10 cellular contexts compared by ENCODE assay signal in the genomic region with DNA sequence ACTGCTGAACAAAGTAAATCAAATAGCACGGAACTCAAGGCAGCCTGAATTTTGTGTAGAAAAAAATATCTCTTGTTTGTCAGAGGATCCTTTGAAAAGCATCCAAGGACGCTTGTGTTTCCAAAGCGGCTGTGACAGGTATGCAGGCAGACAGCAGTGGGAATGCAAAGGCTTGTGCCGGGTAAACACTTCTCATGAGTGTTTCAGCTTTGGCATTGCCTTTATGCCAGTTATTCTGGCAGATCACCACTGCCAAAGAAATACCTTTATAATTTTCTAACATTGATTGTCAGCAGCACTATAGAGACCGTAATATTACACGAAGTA.
A peak's percentile ranks its signal among the peaks of the same experiment; 100 is the strongest.
DNase-seq lines count a peak whose midpoint lies in the region; TF ChIP-seq lines count a peak whose summit lies in the region.
"Had no signal": no experiment of that assay in that cellular context is flagged by ENCODE, and none has a peak within 500 bp of the region (broad histone marks: within the 10 kb centered on the region; RNA-seq: fewer than 3 reads in every experiment).

No MANE protein-coding gene starts in this region.

- TF ChIP-seq CTCF in tibial nerve (IDR thresholded peaks at IDR 0.05), result no peak

- H2AK5ac ChIP-seq in mesenchymal stem cell (ENCODE audit: low read length, severe bottlenecking), result no peak overlapping the region

- H2BK120ac ChIP-seq in mesenchymal stem cell (ENCODE audit: low read depth, low read length), result no peak overlapping the region

- H3K27ac ChIP-seq in rectal smooth muscle tissue (ENCODE audit: low read depth, low read length), result no peak overlapping the region
- no peak overlapping the region for H3K27ac ChIP-seq in tibial nerve
- no peak overlapping the region for H3K27ac ChIP-seq in mesenchymal stem cell (ENCODE audit: low read length, poor library complexity, severe bottlenecking)

- H3K9me3 ChIP-seq in iPS-15b (ENCODE audit: control insufficient read depth, insufficient read depth, low read length) (no peaks in the 10 kb centered on the region), tibial nerve (no peaks in the 10 kb centered on the region), mesenchymal stem cell (ENCODE audit: control insufficient read depth, low read length) (no peaks in the 10 kb centered on the region)

- no peak overlapping the region for H3K4ac ChIP-seq in mesenchymal stem cell (ENCODE audit: low read depth in 1 of 2, low read length in 2 of 2)

- H3K27me3 ChIP-seq in iPS-15b (ENCODE audit: control insufficient read depth, insufficient read depth, low read length), result peaks cover 35% of the 10 kb centered on the region
- no peaks in the 10 kb centered on the region for H3K27me3 ChIP-seq in rectal smooth muscle tissue (ENCODE audit: control insufficient read depth, insufficient read depth, low read length)
- H3K27me3 ChIP-seq in tibial nerve, result peaks cover 0 to 32% of the 10 kb centered on the region in 2 donors
- H3K27me3 ChIP-seq in mesenchymal stem cell (ENCODE audit: control insufficient read depth in 1 of 2, insufficient read depth in 1 of 2, low read length in 2 of 2), result peaks cover 57 to 71% of the 10 kb centered on the region in 2 experiments

- no peak for TF ChIP-seq POLR2A in tibial nerve (IDR thresholded peaks at IDR 0.05)

- H4K91ac ChIP-seq in mesenchymal stem cell (ENCODE audit: low read length), result no peak overlapping the region

- no peak overlapping the region for H3K9ac ChIP-seq in iPS-15b (ENCODE audit: low read depth, low read length)
- no peak overlapping the region for H3K9ac ChIP-seq in rectal smooth muscle tissue (ENCODE audit: low read length)
- H3K9ac ChIP-seq in mesenchymal stem cell (ENCODE audit: low read length), result no peak overlapping the region

- H2BK5ac ChIP-seq in mesenchymal stem cell (ENCODE audit: low read depth, low read length, poor library complexity, severe bottlenecking), result no peak overlapping the region

- no peak overlapping the region for H3K18ac ChIP-seq in mesenchymal stem cell (ENCODE audit: low read depth in 1 of 2, low read length in 2 of 2)

- no peak overlapping the region for H3K14ac ChIP-seq in mesenchymal stem cell (ENCODE audit: low read length in 2 of 2)

- H3K4me2 ChIP-seq in mesenchymal stem cell (ENCODE audit: low read length, poor library complexity, severe bottlenecking), result no peak overlapping the region

- WGBS in tibial nerve, 2 donors, result 34 to 36% methylated on average over 6 of the region's 6 CpGs
- WGBS in mesenchymal stem cell, result 65% methylated on average over 5 of the region's 6 CpGs

- no peak overlapping the region for H2BK12ac ChIP-seq in mesenchymal stem cell (ENCODE audit: low read length in 2 of 2)

- H3K79me1 ChIP-seq in mesenchymal stem cell (replicated peaks; ENCODE audit: low read length, poor library complexity, severe bottlenecking), result no peaks in the 10 kb centered on the region

- no peak overlapping the region for H2BK15ac ChIP-seq in mesenchymal stem cell (ENCODE audit: low read depth, poor library complexity, severe bottlenecking)

- no peaks in the 10 kb centered on the region for H3K36me3 ChIP-seq in iPS-15b (ENCODE audit: control insufficient read depth, insufficient read depth, low read length)
- H3K36me3 ChIP-seq in rectal smooth muscle tissue (ENCODE audit: control insufficient read depth, insufficient read depth, low read length), result no peaks in the 10 kb centered on the region
- no peaks in the 10 kb centered on the region for H3K36me3 ChIP-seq in tibial nerve
- H3K36me3 ChIP-seq in mesenchymal stem cell (ENCODE audit: control insufficient read depth in 1 of 2, insufficient read depth in 2 of 2, low read depth in 1 of 2, low read length in 2 of 2), result no peaks in the 10 kb centered on the region

- DNase-seq in DMS79 treated with DMSO at 0.1 percent for 48 hours (lab: John Stamatoyannopoulos, UW) (peak; percentile 25), DMS79 (lab: John Stamatoyannopoulos, UW) (no peak), NCI-H69 (lab: John Stamatoyannopoulos, UW) (peak; percentile 34), tibial nerve (ENCODE audit: low spot score in 2 of 2) (no peak), mesenchymal stem cell (no peak)
- DNase-seq in effector CD8-positive, alpha-beta T cell (lab: John Stamatoyannopoulos, UW), result no peak
- DNase-seq: amniotic stem cell; NK-92 treated with Interleukin-12 subunit alpha and Interleukin-12 subunit beta, amount 100 ng/mL, for 24 hours had no signal

- peaks cover 10% of the 10 kb centered on the region for H3K4me1 ChIP-seq in iPS-15b (ENCODE audit: control insufficient read depth, insufficient read depth, low read length)
- peaks cover 2% of the 10 kb centered on the region for H3K4me1 ChIP-seq in rectal smooth muscle tissue (ENCODE audit: control insufficient read depth, insufficient read depth, low read length)
- peaks cover 0 to 31% (median 0%) of the 10 kb centered on the region in 4 donors for H3K4me1 ChIP-seq in tibial nerve
- H3K4me1 ChIP-seq in mesenchymal stem cell (ENCODE audit: control insufficient read depth, insufficient read depth, low read depth, low read length), result peaks cover 18% of the 10 kb centered on the region

- no peak for TF ChIP-seq EP300 in tibial nerve (IDR thresholded peaks at IDR 0.05)

- H4K8ac ChIP-seq in mesenchymal stem cell (ENCODE audit: low read length), result no peak overlapping the region

- no peak overlapping the region for H3K23ac ChIP-seq in mesenchymal stem cell (ENCODE audit: low read length in 2 of 2)

- peak overlapping the region; percentile 62 for H3K4me3 ChIP-seq in iPS-15b (ENCODE audit: low read depth, low read length)
- H3K4me3 ChIP-seq in rectal smooth muscle tissue (ENCODE audit: low read length), result peak overlapping the region; percentile 31
- H3K4me3 ChIP-seq in tibial nerve, result no peak overlapping the region
- H3K4me3 ChIP-seq in mesenchymal stem cell (ENCODE audit: insufficient read depth in 1 of 2, low read depth in 1 of 2, low read length in 2 of 2), result no peak overlapping the region

- H2AFZ ChIP-seq in mesenchymal stem cell (ENCODE audit: low read depth, low read length), result no peak overlapping the region

Comparison
In these comparisons a context has a peak if more than half of its experiments do, and no peak if none do; other contexts are left out.
1. DNase-seq: peak in DMS79 treated with DMSO at 0.1 percent for 48 hours (single experiment) and NCI-H69 (single experiment); none in DMS79 (single experiment), effector CD8-positive, alpha-beta T cell (single experiment), tibial nerve (0 of 2) and mesenchymal stem cell (single experiment).
2. H3K4me3 ChIP-seq: peak in iPS-15b (single experiment) and rectal smooth muscle tissue (single experiment); none in tibial nerve (0 of 4) and mesenchymal stem cell (0 of 2).